24 cellular contexts compared by ENCODE assay signal in the genomic region with DNA sequence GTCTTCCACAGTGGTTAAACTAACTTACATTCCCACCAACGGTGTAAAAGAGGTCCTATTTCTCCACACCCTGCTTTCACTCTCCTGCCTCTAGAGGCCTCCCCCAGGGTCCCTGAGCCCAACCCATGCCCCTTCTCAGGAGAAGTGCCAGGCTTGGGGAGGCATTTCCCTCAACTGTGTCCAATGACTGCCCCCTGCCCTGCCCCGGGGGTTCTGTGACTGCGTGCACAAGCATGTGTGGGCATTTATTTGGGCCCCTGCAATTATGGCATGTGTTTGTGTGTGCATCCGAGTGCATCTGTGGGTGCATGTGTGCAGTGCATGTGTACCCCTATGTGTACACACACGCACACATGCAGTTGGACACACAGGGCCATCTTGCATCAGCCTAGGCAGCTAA. TPM values are rescaled to one million over a fixed set of nuclear protein-coding genes. Genes with fewer than 3 reads are reported as not detected.
DNase-seq lines count a peak whose midpoint lies in the region; ATAC-seq and TF ChIP-seq lines count a peak whose summit lies in the region.
"Had no signal": no experiment of that assay in that cellular context is flagged by ENCODE, and none has a peak within 500 bp of the region (broad histone marks: within the 10 kb centered on the region; RNA-seq: fewer than 3 reads in every experiment).

No MANE protein-coding gene starts in this region.

- TF ChIP-seq CTCF in type B pancreatic cell (conservative IDR thresholded peaks at IDR 0.05) = no peak

- no peaks in the 10 kb centered on the region for H3K4me1 Mint-ChIP-seq in activated CD4-positive, alpha-beta memory T cell treated with anti-CD3 and anti-CD28 coated beads for 36 hours (ENCODE audit: low read depth)
- no peaks in the 10 kb centered on the region for H3K4me1 Mint-ChIP-seq in activated CD4-positive, alpha-beta memory T cell treated with anti-CD3 and anti-CD28 coated beads, Interleukin-2, amount 10 ng/mL, durations not matched to agents 7 days and 5 days
- peaks cover 6% of the 10 kb centered on the region for H3K4me1 Mint-ChIP-seq in type B pancreatic cell (ENCODE audit: unreplicated experiment)

- H3K27me3 Mint-ChIP-seq in activated CD4-positive, alpha-beta memory T cell treated with anti-CD3 and anti-CD28 coated beads for 36 hours = no peaks in the 10 kb centered on the region
- no peaks in the 10 kb centered on the region for H3K27me3 Mint-ChIP-seq in activated CD4-positive, alpha-beta memory T cell treated with anti-CD3 and anti-CD28 coated beads, Interleukin-2, amount 10 ng/mL, durations not matched to agents 7 days and 5 days
- no peaks in the 10 kb centered on the region for H3K27me3 Mint-ChIP-seq in type B pancreatic cell

- peak; percentile 5 for DNase-seq in activated CD4-positive, alpha-beta memory T cell treated with anti-CD3 and anti-CD28 coated beads for 36 hours
- no peak for DNase-seq in activated CD4-positive, alpha-beta memory T cell treated with anti-CD3 and anti-CD28 coated beads, Interleukin-2, amount 10 ng/mL, durations not matched to agents 7 days and 5 days
- peak; percentile 25 for DNase-seq in activated CD8-positive, alpha-beta memory T cell treated with anti-CD3 and anti-CD28 coated beads, Interleukin-2, amount 50 U/mL, for 48 hours
- DNase-seq in mesenteric fat pad (ENCODE audit: low spot score) = peak; percentile 49
- DNase-seq in type B pancreatic cell (ENCODE audit: extremely low spot score, unreplicated experiment) = peak; percentile 50
- no peak for DNase-seq in SIG-M5 treated with dmso at 0.1 percent for 504 hours (lab: John Stamatoyannopoulos, UW; ENCODE audit: unreplicated experiment)
- DNase-seq: ACHN, DMS153, DND-41, GOT3, HCEC 1CT, KBM-7, MV-4-11, NCI-H1105, NCI-H1436 treated with DMSO at 0.1 percent for 48 hours, NCI-H187 treated with DMSO at 0.1 percent for 48 hours, NCI-H446, NCI-H524 treated with DMSO at 0.1 percent for 48 hours, NCI-H774, RPMI8226, SHP77 treated with DMSO at 0.1 percent for 48 hours had no signal

- POLR2A ChIA-PET in activated CD4-positive, alpha-beta memory T cell treated with anti-CD3 and anti-CD28 coated beads for 36 hours (lab: Charles Lee) = no interaction called here
- POLR2A ChIA-PET in activated CD4-positive, alpha-beta memory T cell treated with anti-CD3 and anti-CD28 coated beads, Interleukin-2, amount 10 ng/mL, durations not matched to agents 7 days and 5 days (lab: Charles Lee) = no interaction called here

- H3K9me3 Mint-ChIP-seq in activated CD4-positive, alpha-beta memory T cell treated with anti-CD3 and anti-CD28 coated beads for 36 hours = no peaks in the 10 kb centered on the region
- H3K9me3 Mint-ChIP-seq in activated CD4-positive, alpha-beta memory T cell treated with anti-CD3 and anti-CD28 coated beads, Interleukin-2, amount 10 ng/mL, durations not matched to agents 7 days and 5 days = no peaks in the 10 kb centered on the region
- no peaks in the 10 kb centered on the region for H3K9me3 Mint-ChIP-seq in type B pancreatic cell

- intact Hi-C loops in activated CD4-positive, alpha-beta memory T cell treated with anti-CD3 and anti-CD28 coated beads for 36 hours (cut with micrococcal nuclease) = no loop called here

- ATAC-seq in SK-N-SH treated with all-trans-retinoic acid at 6 μM for 48 hours (no peak), HG02870 (IDR thresholded peaks at IDR 0.05; ENCODE audit: unreplicated experiment) (no peak)
- ATAC-seq: HepG2 had no signal

- H3K4me3 Mint-ChIP-seq in activated CD4-positive, alpha-beta memory T cell treated with anti-CD3 and anti-CD28 coated beads for 36 hours = no peak overlapping the region
- no peak overlapping the region for H3K4me3 Mint-ChIP-seq in activated CD4-positive, alpha-beta memory T cell treated with anti-CD3 and anti-CD28 coated beads, Interleukin-2, amount 10 ng/mL, durations not matched to agents 7 days and 5 days
- no peak overlapping the region for H3K4me3 Mint-ChIP-seq in type B pancreatic cell

- CTCF ChIA-PET in activated CD4-positive, alpha-beta memory T cell treated with anti-CD3 and anti-CD28 coated beads for 36 hours (lab: Charles Lee) = no interaction called here
- CTCF ChIA-PET in activated CD4-positive, alpha-beta memory T cell treated with anti-CD3 and anti-CD28 coated beads, Interleukin-2, amount 10 ng/mL, durations not matched to agents 7 days and 5 days (lab: Charles Lee) = no interaction called here

- no peaks in the 10 kb centered on the region for H3K36me3 Mint-ChIP-seq in activated CD4-positive, alpha-beta memory T cell treated with anti-CD3 and anti-CD28 coated beads for 36 hours
- H3K36me3 Mint-ChIP-seq in activated CD4-positive, alpha-beta memory T cell treated with anti-CD3 and anti-CD28 coated beads, Interleukin-2, amount 10 ng/mL, durations not matched to agents 7 days and 5 days (ENCODE audit: low read depth) = no peaks in the 10 kb centered on the region
- no peaks in the 10 kb centered on the region for H3K36me3 Mint-ChIP-seq in type B pancreatic cell

- H3K27ac Mint-ChIP-seq in activated CD4-positive, alpha-beta memory T cell treated with anti-CD3 and anti-CD28 coated beads for 36 hours = no peak overlapping the region
- H3K27ac Mint-ChIP-seq in activated CD4-positive, alpha-beta memory T cell treated with anti-CD3 and anti-CD28 coated beads, Interleukin-2, amount 10 ng/mL, durations not matched to agents 7 days and 5 days = no peak overlapping the region
- no peak overlapping the region for H3K27ac Mint-ChIP-seq in type B pancreatic cell

TF ChIP-seq in SK-N-SH treated with all-trans-retinoic acid at 6 μM for 48 hours, 23 proteins besides CTCF, POLR2A, EP300 and RAD21 (continues in another document):
- TF ChIP-seq TCF4 (CRISPR knock-in tag; IDR thresholded peaks at IDR 0.05; ENCODE audit: borderline replicate concordance) (no peak), GLIS3 (CRISPR knock-in tag; IDR thresholded peaks at IDR 0.05) (no peak), ESRRG (CRISPR knock-in tag; IDR thresholded peaks at IDR 0.05) (no peak), ZNF8 (CRISPR knock-in tag; IDR thresholded peaks at IDR 0.05) (no peak), SNAI2 (CRISPR knock-in tag; IDR thresholded peaks at IDR 0.05) (no peak), ZNF70 (CRISPR knock-in tag; IDR thresholded peaks at IDR 0.05) (no peak), PPARA (CRISPR knock-in tag; IDR thresholded peaks at IDR 0.05; ENCODE audit: borderline replicate concordance) (no peak), ZFP3 (CRISPR knock-in tag; IDR thresholded peaks at IDR 0.05) (no peak), ZFP30 (CRISPR knock-in tag; IDR thresholded peaks at IDR 0.05) (no peak), ZC3H10 (CRISPR knock-in tag; IDR thresholded peaks at IDR 0.05) (no peak), RARB (CRISPR knock-in tag; IDR thresholded peaks at IDR 0.05) (no peak)
- TF ChIP-seq, protein P1, sequence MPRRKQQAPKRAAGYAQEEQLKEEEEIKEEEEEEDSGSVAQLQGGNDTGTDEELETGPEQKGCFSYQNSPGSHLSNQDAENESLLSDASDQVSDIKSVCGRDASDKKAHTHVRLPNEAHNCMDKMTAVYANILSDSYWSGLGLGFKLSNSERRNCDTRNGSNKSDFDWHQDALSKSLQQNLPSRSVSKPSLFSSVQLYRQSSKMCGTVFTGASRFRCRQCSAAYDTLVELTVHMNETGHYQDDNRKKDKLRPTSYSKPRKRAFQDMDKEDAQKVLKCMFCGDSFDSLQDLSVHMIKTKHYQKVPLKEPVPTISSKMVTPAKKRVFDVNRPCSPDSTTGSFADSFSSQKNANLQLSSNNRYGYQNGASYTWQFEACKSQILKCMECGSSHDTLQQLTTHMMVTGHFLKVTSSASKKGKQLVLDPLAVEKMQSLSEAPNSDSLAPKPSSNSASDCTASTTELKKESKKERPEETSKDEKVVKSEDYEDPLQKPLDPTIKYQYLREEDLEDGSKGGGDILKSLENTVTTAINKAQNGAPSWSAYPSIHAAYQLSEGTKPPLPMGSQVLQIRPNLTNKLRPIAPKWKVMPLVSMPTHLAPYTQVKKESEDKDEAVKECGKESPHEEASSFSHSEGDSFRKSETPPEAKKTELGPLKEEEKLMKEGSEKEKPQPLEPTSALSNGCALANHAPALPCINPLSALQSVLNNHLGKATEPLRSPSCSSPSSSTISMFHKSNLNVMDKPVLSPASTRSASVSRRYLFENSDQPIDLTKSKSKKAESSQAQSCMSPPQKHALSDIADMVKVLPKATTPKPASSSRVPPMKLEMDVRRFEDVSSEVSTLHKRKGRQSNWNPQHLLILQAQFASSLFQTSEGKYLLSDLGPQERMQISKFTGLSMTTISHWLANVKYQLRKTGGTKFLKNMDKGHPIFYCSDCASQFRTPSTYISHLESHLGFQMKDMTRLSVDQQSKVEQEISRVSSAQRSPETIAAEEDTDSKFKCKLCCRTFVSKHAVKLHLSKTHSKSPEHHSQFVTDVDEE (CRISPR knock-in tag; IDR thresholded peaks at IDR 0.05) = no peak
- TF ChIP-seq, protein P2, sequence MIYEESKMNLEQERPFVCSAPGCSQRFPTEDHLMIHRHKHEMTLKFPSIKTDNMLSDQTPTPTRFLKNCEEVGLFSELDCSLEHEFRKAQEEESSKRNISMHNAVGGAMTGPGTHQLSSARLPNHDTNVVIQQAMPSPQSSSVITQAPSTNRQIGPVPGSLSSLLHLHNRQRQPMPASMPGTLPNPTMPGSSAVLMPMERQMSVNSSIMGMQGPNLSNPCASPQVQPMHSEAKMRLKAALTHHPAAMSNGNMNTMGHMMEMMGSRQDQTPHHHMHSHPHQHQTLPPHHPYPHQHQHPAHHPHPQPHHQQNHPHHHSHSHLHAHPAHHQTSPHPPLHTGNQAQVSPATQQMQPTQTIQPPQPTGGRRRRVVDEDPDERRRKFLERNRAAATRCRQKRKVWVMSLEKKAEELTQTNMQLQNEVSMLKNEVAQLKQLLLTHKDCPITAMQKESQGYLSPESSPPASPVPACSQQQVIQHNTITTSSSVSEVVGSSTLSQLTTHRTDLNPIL (CRISPR knock-in tag; IDR thresholded peaks at IDR 0.05; ENCODE audit: low read depth) = no peak
- TF ChIP-seq, protein P3, sequence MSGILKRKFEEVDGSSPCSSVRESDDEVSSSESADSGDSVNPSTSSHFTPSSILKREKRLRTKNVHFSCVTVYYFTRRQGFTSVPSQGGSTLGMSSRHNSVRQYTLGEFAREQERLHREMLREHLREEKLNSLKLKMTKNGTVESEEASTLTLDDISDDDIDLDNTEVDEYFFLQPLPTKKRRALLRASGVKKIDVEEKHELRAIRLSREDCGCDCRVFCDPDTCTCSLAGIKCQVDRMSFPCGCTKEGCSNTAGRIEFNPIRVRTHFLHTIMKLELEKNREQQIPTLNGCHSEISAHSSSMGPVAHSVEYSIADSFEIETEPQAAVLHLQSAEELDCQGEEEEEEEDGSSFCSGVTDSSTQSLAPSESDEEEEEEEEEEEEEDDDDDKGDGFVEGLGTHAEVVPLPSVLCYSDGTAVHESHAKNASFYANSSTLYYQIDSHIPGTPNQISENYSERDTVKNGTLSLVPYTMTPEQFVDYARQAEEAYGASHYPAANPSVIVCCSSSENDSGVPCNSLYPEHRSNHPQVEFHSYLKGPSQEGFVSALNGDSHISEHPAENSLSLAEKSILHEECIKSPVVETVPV (CRISPR knock-in tag; IDR thresholded peaks at IDR 0.05) = no peak

RNA-seq across cellular contexts. Expression of a gene that starts 57.3 kb away (rescaled TPM):
- total RNA-seq in activated CD4-positive, alpha-beta memory T cell treated with anti-CD3 and anti-CD28 coated beads for 36 hours = not detected
- not detected for total RNA-seq in activated CD4-positive, alpha-beta memory T cell treated with anti-CD3 and anti-CD28 coated beads, Interleukin-2, amount 10 ng/mL, durations not matched to agents 7 days and 5 days
- total RNA-seq in mesenteric fat pad = 54.8 TPM
- total RNA-seq in type B pancreatic cell (ENCODE audit: low replicate concordance) = 4.9 and 7.5 TPM in 2 replicates

Comparison
In these comparisons a context has a peak if more than half of its experiments do, and no peak if none do; other contexts are left out.
1. DNase-seq: peak in activated CD4-positive, alpha-beta memory T cell treated with anti-CD3 and anti-CD28 coated beads for 36 hours (single experiment), activated CD8-positive, alpha-beta memory T cell treated with anti-CD3 and anti-CD28 coated beads, Interleukin-2, amount 50 U/mL, for 48 hours (single experiment), mesenteric fat pad (single experiment) and type B pancreatic cell (single experiment); none in activated CD4-positive, alpha-beta memory T cell treated with anti-CD3 and anti-CD28 coated beads, Interleukin-2, amount 10 ng/mL, durations not matched to agents 7 days and 5 days (single experiment) and SIG-M5 treated with dmso at 0.1 percent for 504 hours (single experiment).